Comparison of ENCODE assay signal across 18 cellular contexts in genomic region chr15:68587769-68588385, GRCh38. TPM values are rescaled to one million over a fixed set of nuclear protein-coding genes. Genes with fewer than 3 reads are reported as not detected.
DNase-seq lines count a peak whose midpoint lies in the region; ATAC-seq and TF ChIP-seq lines count a peak whose summit lies in the region.
"Had no signal": no experiment of that assay in that cellular context is flagged by ENCODE, and none has a peak within 500 bp of the region (broad histone marks: within the 10 kb centered on the region; RNA-seq: fewer than 3 reads in every experiment).

No MANE protein-coding gene starts in this region.

- H3K9me3 Mint-ChIP-seq in activated naive CD8-positive, alpha-beta T cell treated with anti-CD3 and anti-CD28 coated beads, Interleukin-2, amount 10 ng/mL, durations not matched to agents 7 days and 5 days, result no peaks in the 10 kb centered on the region
- H3K9me3 Mint-ChIP-seq: mesothelial cell of epicardium, neural progenitor cell, T-cell had no signal

- peaks cover 6% of the 10 kb centered on the region for H3K4me1 Mint-ChIP-seq in activated naive CD8-positive, alpha-beta T cell treated with anti-CD3 and anti-CD28 coated beads, Interleukin-2, amount 10 ng/mL, durations not matched to agents 7 days and 5 days

- no peak overlapping the region for H3K4me3 ChIP-seq in left ventricle myocardium inferior
- H3K4me3 ChIP-seq in brain microvascular endothelial cell (ENCODE audit: low read depth, low read length), result no peak overlapping the region
- H3K4me3 ChIP-seq: GM12878, neural progenitor cell had no signal

- H3K27ac Mint-ChIP-seq in activated naive CD8-positive, alpha-beta T cell treated with anti-CD3 and anti-CD28 coated beads, Interleukin-2, amount 10 ng/mL, durations not matched to agents 7 days and 5 days, result no peak overlapping the region
- H3K27ac Mint-ChIP-seq: mesothelial cell of epicardium had no signal

- H3K27ac ChIP-seq in left ventricle myocardium inferior (replicated peaks), result peak overlapping the region; percentile 10
- no peak overlapping the region for H3K27ac ChIP-seq in brain microvascular endothelial cell
- H3K27ac ChIP-seq: neural progenitor cell, RWPE1 had no signal

- H3K36me3 ChIP-seq in left ventricle myocardium inferior (no peaks in the 10 kb centered on the region), brain microvascular endothelial cell (replicated peaks) (no peaks in the 10 kb centered on the region)
- H3K36me3 ChIP-seq: neural progenitor cell had no signal

- in situ Hi-C loops in brain microvascular endothelial cell (cut with HindIII; ENCODE audit: low pct_ligation_motif_present, low sequenced_read_pairs), result no loop called here

- no peak for DNase-seq in left ventricle myocardium inferior
- DNase-seq in Right ventricle myocardium inferior (ENCODE audit: missing footprints), result no peak
- DNase-seq in activated naive CD8-positive, alpha-beta T cell treated with anti-CD3 and anti-CD28 coated beads, Interleukin-2, amount 10 ng/mL, durations not matched to agents 7 days and 5 days, result no peak
- peak; percentile 14 for DNase-seq in pons (ENCODE audit: low spot score)
- no peak for DNase-seq in GM03348 (ENCODE audit: low spot score)
- no peak for DNase-seq in brain microvascular endothelial cell
- DNase-seq in left cardiac atrium, result no peak
- DNase-seq: central memory CD4-positive, alpha-beta T cell; effector CD8-positive, alpha-beta T cell; NCI-H1436 treated with DMSO at 0.1 percent for 48 hours; NCI-H2227 treated with DMSO at 0.1 percent for 48 hours; NK-92 treated with Interleukin-12 subunit alpha and Interleukin-12 subunit beta, amount 100 ng/mL, for 24 hours; T-cell had no signal

- ATAC-seq in Right ventricle myocardium inferior (no peak), left cardiac atrium (no peak)
- ATAC-seq in activated naive CD8-positive, alpha-beta T cell treated with anti-CD3 and anti-CD28 coated beads, Interleukin-2, amount 10 ng/mL, durations not matched to agents 7 days and 5 days (ENCODE audit: low read depth), result peak; percentile 32
- ATAC-seq: GM12878, T-cell had no signal

- POLR2A ChIA-PET in activated naive CD8-positive, alpha-beta T cell treated with anti-CD3 and anti-CD28 coated beads, Interleukin-2, amount 10 ng/mL, durations not matched to agents 7 days and 5 days (lab: Charles Lee), result no interaction called here

- H3K36me3 Mint-ChIP-seq in activated naive CD8-positive, alpha-beta T cell treated with anti-CD3 and anti-CD28 coated beads, Interleukin-2, amount 10 ng/mL, durations not matched to agents 7 days and 5 days, result no peaks in the 10 kb centered on the region
- H3K36me3 Mint-ChIP-seq: mesothelial cell of epicardium, neural progenitor cell, T-cell had no signal

- no peaks in the 10 kb centered on the region for H3K27me3 ChIP-seq in left ventricle myocardium inferior (ENCODE audit: low read depth)
- H3K27me3 ChIP-seq in brain microvascular endothelial cell (replicated peaks), result no peaks in the 10 kb centered on the region
- H3K27me3 ChIP-seq: neural progenitor cell had no signal

- peaks cover 7% of the 10 kb centered on the region for H3K27me3 Mint-ChIP-seq in activated naive CD8-positive, alpha-beta T cell treated with anti-CD3 and anti-CD28 coated beads, Interleukin-2, amount 10 ng/mL, durations not matched to agents 7 days and 5 days

- intact Hi-C loops in left ventricle myocardium inferior (cut with micrococcal nuclease), result no loop called here
- intact Hi-C loops in Right ventricle myocardium inferior (cut with DNase I), result no loop called here
- intact Hi-C loops in left cardiac atrium (cut with DNase I), result no loop called here

- no peaks in the 10 kb centered on the region for H3K9me3 ChIP-seq in left ventricle myocardium inferior (replicated peaks)

- TF ChIP-seq CTCF in left ventricle myocardium inferior (IDR thresholded peaks at IDR 0.05; ENCODE audit: borderline replicate concordance) (no peak), brain microvascular endothelial cell (IDR thresholded peaks at IDR 0.05; ENCODE audit: low read depth, low read length, missing control alignments) (no peak)

- H3K4me3 Mint-ChIP-seq in activated naive CD8-positive, alpha-beta T cell treated with anti-CD3 and anti-CD28 coated beads, Interleukin-2, amount 10 ng/mL, durations not matched to agents 7 days and 5 days, result no peak overlapping the region
- H3K4me3 Mint-ChIP-seq: mesothelial cell of epicardium, neural progenitor cell, T-cell had no signal

- H3K4me1 ChIP-seq in left ventricle myocardium inferior, result peaks cover 74% of the 10 kb centered on the region

RNA-seq across cellular contexts. Expression of gene CORO2B, which starts 9.1 kb away (rescaled TPM):
- total RNA-seq in left ventricle myocardium inferior, result 5.0 TPM
- 8.5 TPM for total RNA-seq in Right ventricle myocardium inferior
- total RNA-seq in activated naive CD8-positive, alpha-beta T cell treated with anti-CD3 and anti-CD28 coated beads, Interleukin-2, amount 10 ng/mL, durations not matched to agents 7 days and 5 days, result not detected
- total RNA-seq in left cardiac atrium, result 1 to 10 TPM; 8.5 to 8.9 TPM
- total RNA-seq: HT-29 had no signal
